ENCODE assay signal across 21 cellular contexts in genomic region chr4:142386450-142386849, GRCh38.
DNase-seq lines count a peak whose midpoint lies in the region; ATAC-seq, FAIRE-seq and TF ChIP-seq lines count a peak whose summit lies in the region.
"Had no signal": no experiment of that assay in that cellular context is flagged by ENCODE, and none has a peak within 500 bp of the region (broad histone marks: within the 10 kb centered on the region; RNA-seq: fewer than 3 reads in every experiment).

No MANE protein-coding gene starts in this region.

- H2BK12ac ChIP-seq in H1 (ENCODE audit: low read depth, low read length): no peak overlapping the region

- H3K36me3 ChIP-seq in H1 (ENCODE audit: control insufficient read depth in 2 of 4, insufficient read depth in 4 of 4, low read length in 3 of 4): no peaks in the 10 kb centered on the region

- TF ChIP-seq POLR2A in H1 (IDR thresholded peaks at IDR 0.05; ENCODE audit: control extremely low read depth in 1 of 2, low read depth in 2 of 2, low read length in 2 of 2): no peak

- no peak overlapping the region for H4K8ac ChIP-seq in H1 (ENCODE audit: extremely low read depth, insufficient read depth, low read length)

- no peak overlapping the region for H3K9ac ChIP-seq in H1 (replicated peaks in 1 of 4; ENCODE audit: extremely low read depth in 1 of 4, low read depth in 3 of 4, low read length in 3 of 4)

- H3K27me3 ChIP-seq in H1 (replicated peaks in 1 of 4; ENCODE audit: control insufficient read depth in 3 of 4, extremely low read depth in 1 of 4, insufficient read depth in 3 of 4, low read length in 3 of 4): no peaks in the 10 kb centered on the region

- H3K23me2 ChIP-seq in H1 (ENCODE audit: low read depth, low read length): no peaks in the 10 kb centered on the region

- no peak overlapping the region for H3K27ac ChIP-seq in H1 (ENCODE audit: low read depth, low read length)
- H3K27ac ChIP-seq: 22Rv1, C4-2B, PC-9 had no signal

- FAIRE-seq in H1 (lab: Jason Lieb, UNC): no peak

- H3K18ac ChIP-seq in H1 (ENCODE audit: extremely low read depth, low read length): no peak overlapping the region

- no peak overlapping the region for H3K14ac ChIP-seq in H1 (ENCODE audit: insufficient read length)

- H3K27me3 Mint-ChIP-seq in activated CD4-positive, alpha-beta T cell treated with anti-CD3 and anti-CD28 coated beads for 36 hours: no peaks in the 10 kb centered on the region
- no peaks in the 10 kb centered on the region for H3K27me3 Mint-ChIP-seq in stimulated activated naive CD8-positive, alpha-beta T cell treated with anti-CD3 and anti-CD28 coated beads, Interleukin-15, Interleukin-2, amounts not matched to agents 100 ng/mL and 50 ng/mL, for 24 hours
- H3K27me3 Mint-ChIP-seq in stimulated activated naive CD8-positive, alpha-beta T cell treated with anti-CD3 and anti-CD28 coated beads, Interleukin-15, amount 100 ng/mL, for 72 hours: no peaks in the 10 kb centered on the region

- H3K27ac Mint-ChIP-seq in activated CD4-positive, alpha-beta T cell treated with anti-CD3 and anti-CD28 coated beads for 36 hours: peak overlapping the region; percentile 73
- H3K27ac Mint-ChIP-seq in stimulated activated naive CD8-positive, alpha-beta T cell treated with anti-CD3 and anti-CD28 coated beads, Interleukin-15, Interleukin-2, amounts not matched to agents 100 ng/mL and 50 ng/mL, for 24 hours: peak overlapping the region; percentile 21
- H3K27ac Mint-ChIP-seq in stimulated activated naive CD8-positive, alpha-beta T cell treated with anti-CD3 and anti-CD28 coated beads, Interleukin-15, amount 100 ng/mL, for 72 hours: no peak overlapping the region
- H3K27ac Mint-ChIP-seq: IgD-negative memory B cell had no signal

- H3K79me2 ChIP-seq in H1 (ENCODE audit: control insufficient read depth in 1 of 2, insufficient read depth in 2 of 2, low read length in 2 of 2): no peaks in the 10 kb centered on the region

- H3K9me3 Mint-ChIP-seq in activated CD4-positive, alpha-beta T cell treated with anti-CD3 and anti-CD28 coated beads for 36 hours (ENCODE audit: low read depth): peaks cover 19% of the 10 kb centered on the region
- H3K9me3 Mint-ChIP-seq in stimulated activated naive CD8-positive, alpha-beta T cell treated with anti-CD3 and anti-CD28 coated beads, Interleukin-15, Interleukin-2, amounts not matched to agents 100 ng/mL and 50 ng/mL, for 24 hours: no peaks in the 10 kb centered on the region
- no peaks in the 10 kb centered on the region for H3K9me3 Mint-ChIP-seq in stimulated activated naive CD8-positive, alpha-beta T cell treated with anti-CD3 and anti-CD28 coated beads, Interleukin-15, amount 100 ng/mL, for 72 hours

- no peak overlapping the region for H3K23ac ChIP-seq in H1 (ENCODE audit: insufficient read length)

- TF ChIP-seq EP300 in H1 (IDR thresholded peaks at IDR 0.05; ENCODE audit: borderline replicate concordance in 1 of 2, low read depth in 2 of 2, low read length in 2 of 2): no peak

- H3K4me3 Mint-ChIP-seq in activated CD4-positive, alpha-beta T cell treated with anti-CD3 and anti-CD28 coated beads for 36 hours: peak overlapping the region; percentile 62
- H3K4me3 Mint-ChIP-seq in stimulated activated naive CD8-positive, alpha-beta T cell treated with anti-CD3 and anti-CD28 coated beads, Interleukin-15, Interleukin-2, amounts not matched to agents 100 ng/mL and 50 ng/mL, for 24 hours: no peak overlapping the region
- no peak overlapping the region for H3K4me3 Mint-ChIP-seq in stimulated activated naive CD8-positive, alpha-beta T cell treated with anti-CD3 and anti-CD28 coated beads, Interleukin-15, amount 100 ng/mL, for 72 hours
- H3K4me3 Mint-ChIP-seq: IgD-negative memory B cell had no signal

- TF ChIP-seq CTCF in H1 (IDR thresholded peaks at IDR 0.05; ENCODE audit: control extremely low read depth in 1 of 3, insufficient read depth in 1 of 3, low read depth in 1 of 3, low read length in 3 of 3): no peak

- H3K4ac ChIP-seq in H1 (replicated peaks; ENCODE audit: insufficient read length, low read depth, low read length): no peak overlapping the region

- DNase-seq in activated CD4-positive, alpha-beta T cell treated with anti-CD3 and anti-CD28 coated beads for 36 hours: no peak
- no peak for DNase-seq in activated CD4-positive, alpha-beta T cell treated with anti-CD3 and anti-CD28 coated beads for 4 hours
- DNase-seq in stimulated activated naive CD8-positive, alpha-beta T cell treated with anti-CD3 and anti-CD28 coated beads, Interleukin-15, amount 100 ng/mL, for 72 hours: no peak
- DNase-seq in H1 (ENCODE audit: low read depth in 1 of 2, low spot score in 2 of 2) (no peak), midbrain (lab: John Stamatoyannopoulos, UW) (no peak), SHP77 treated with DMSO at 0.1 percent for 48 hours (lab: John Stamatoyannopoulos, UW) (no peak)
- DNase-seq: AML-193, DMS153, GDM1, Karpas-422, NCI-H1048, NCI-H1436, NCI-H2029, NCI-H345, NCI-H526, PC-9 had no signal

- H2AK5ac ChIP-seq in H1 (ENCODE audit: low read depth, low read length): no peak overlapping the region

- H3K4me3 ChIP-seq in H1 (ENCODE audit: extremely low read depth in 1 of 4, insufficient read depth in 2 of 4, low read depth in 3 of 4, low read length in 4 of 4): no peak overlapping the region
- H3K4me3 ChIP-seq: PC-9 had no signal

- H3K4me1 Mint-ChIP-seq in activated CD4-positive, alpha-beta T cell treated with anti-CD3 and anti-CD28 coated beads for 36 hours: peaks cover 76% of the 10 kb centered on the region
- H3K4me1 Mint-ChIP-seq in stimulated activated naive CD8-positive, alpha-beta T cell treated with anti-CD3 and anti-CD28 coated beads, Interleukin-15, Interleukin-2, amounts not matched to agents 100 ng/mL and 50 ng/mL, for 24 hours (ENCODE audit: low read depth): peaks cover 75% of the 10 kb centered on the region
- H3K4me1 Mint-ChIP-seq in stimulated activated naive CD8-positive, alpha-beta T cell treated with anti-CD3 and anti-CD28 coated beads, Interleukin-15, amount 100 ng/mL, for 72 hours: peaks cover 41% of the 10 kb centered on the region
- H3K4me1 Mint-ChIP-seq: IgD-negative memory B cell had no signal

- peak; percentile 43 for ATAC-seq in activated CD4-positive, alpha-beta T cell treated with anti-CD3 and anti-CD28 coated beads for 36 hours
- ATAC-seq in stimulated activated naive CD8-positive, alpha-beta T cell treated with anti-CD3 and anti-CD28 coated beads, Interleukin-15, amount 100 ng/mL, for 72 hours: no peak
- no peak for ATAC-seq in GM19455 (IDR thresholded peaks at IDR 0.05; ENCODE audit: unreplicated experiment)

- H2BK20ac ChIP-seq in H1 (ENCODE audit: low read length): no peak overlapping the region

- peaks cover 72% of the 10 kb centered on the region for H3K36me3 Mint-ChIP-seq in activated CD4-positive, alpha-beta T cell treated with anti-CD3 and anti-CD28 coated beads for 36 hours (ENCODE audit: low read depth)
- H3K36me3 Mint-ChIP-seq in stimulated activated naive CD8-positive, alpha-beta T cell treated with anti-CD3 and anti-CD28 coated beads, Interleukin-15, Interleukin-2, amounts not matched to agents 100 ng/mL and 50 ng/mL, for 24 hours (ENCODE audit: low read depth): peaks cover 64% of the 10 kb centered on the region
- H3K36me3 Mint-ChIP-seq: IgD-negative memory B cell had no signal

- WGBS in H1 (ENCODE audit: extremely low coverage in 1 of 2, insufficient coverage in 1 of 2, insufficient read length in 1 of 2, insufficient replicate concordance in 2 of 2, low coverage in 1 of 2, low lambda C conversion rate in 2 of 2, missing lambda C conversion rate in 1 of 2), 2 experiments: 94% methylated on average over 8 of the region's 8 CpGs; no CpG with 5 or more reads in 1 of the 2 experiments

- H2BK120ac ChIP-seq in H1 (replicated peaks; ENCODE audit: low read depth, low read length): no peak overlapping the region

- H4K20me1 ChIP-seq in H1 (replicated peaks in 1 of 2; ENCODE audit: control insufficient read depth in 1 of 2, insufficient read depth in 2 of 2, low read length in 2 of 2): no peaks in the 10 kb centered on the region

- POLR2A ChIA-PET in activated CD4-positive, alpha-beta T cell treated with anti-CD3 and anti-CD28 coated beads for 36 hours (lab: Charles Lee): no interaction called here
- POLR2A ChIA-PET in H1 (lab: Charles Lee; ENCODE audit: partially characterized antibody): no interaction called here

- H4K91ac ChIP-seq in H1 (replicated peaks; ENCODE audit: insufficient read length, low read length): no peak overlapping the region

- intact Hi-C loops in activated CD4-positive, alpha-beta T cell treated with anti-CD3 and anti-CD28 coated beads for 36 hours (cut with DNase I, micrococcal nuclease): no loop called here

- no peak overlapping the region for H3K4me2 ChIP-seq in H1 (ENCODE audit: insufficient read depth in 1 of 2, low read depth in 2 of 2, low read length in 2 of 2)
- H3K4me2 ChIP-seq: PC-9 had no signal

- H2AFZ ChIP-seq in H1 (ENCODE audit: low read length): 0 out of 2 replicates have a peak overlapping the region, but pooled peaks have one; percentile 76
- H2AFZ ChIP-seq: PC-9 had no signal

- H2BK5ac ChIP-seq in H1 (ENCODE audit: low read depth, low read length): no peak overlapping the region

- H3K4me1 ChIP-seq in H1 (replicated peaks in 1 of 4; ENCODE audit: control insufficient read depth in 3 of 4, insufficient read depth in 4 of 4, low read length in 3 of 4): no peaks in the 10 kb centered on the region

- H4K5ac ChIP-seq in H1 (ENCODE audit: insufficient read length, low read depth, low read length): no peak overlapping the region

- no peaks in the 10 kb centered on the region for H3K9me3 ChIP-seq in H1 (ENCODE audit: insufficient read depth in 2 of 2, low read depth in 1 of 2, low read length in 1 of 2)

- CTCF ChIA-PET in activated CD4-positive, alpha-beta T cell treated with anti-CD3 and anti-CD28 coated beads for 36 hours (lab: Charles Lee): interaction anchor here (0.6 to 1.7 kb wide), 5 partner anchors 13 to 177 kb away, joined by 3 to 6 read pairs (median 3); no protein-coding TSS in a partner anchor
- CTCF ChIA-PET in H1 (lab: Charles Lee; ENCODE audit: partially characterized antibody): no interaction called here

- no peak overlapping the region for H2BK15ac ChIP-seq in H1 (ENCODE audit: low read length)

- no peak overlapping the region for H3K56ac ChIP-seq in H1 (replicated peaks; ENCODE audit: insufficient read length, low read depth, low read length)

- no peaks in the 10 kb centered on the region for H3K79me1 ChIP-seq in H1 (ENCODE audit: low read depth, low read length)

- no peak for TF ChIP-seq RAD21 in H1 (IDR thresholded peaks at IDR 0.05 in 1 of 2, conservative IDR thresholded peaks at IDR 0.05 in 1 of 2; ENCODE audit: low read depth in 2 of 2, low read length in 2 of 2)

TF ChIP-seq in H1, 55 proteins besides CTCF, POLR2A, EP300 and RAD21 (continues in another document):
- no peak for TF ChIP-seq RXRA (IDR thresholded peaks at IDR 0.05; ENCODE audit: insufficient read depth, low read depth, low read length)
- TF ChIP-seq TAF7 (optimal IDR thresholded peaks at IDR 0.05; ENCODE audit: borderline replicate concordance, low read depth, low read length): no peak
- no peak for TF ChIP-seq GTF2F1 (IDR thresholded peaks at IDR 0.05; ENCODE audit: borderline replicate concordance, low read depth, low read length)
- TF ChIP-seq RFX5 (IDR thresholded peaks at IDR 0.05; ENCODE audit: borderline replicate concordance, low read depth, low read length): no peak
- TF ChIP-seq CHD2 (IDR thresholded peaks at IDR 0.05; ENCODE audit: low read length): no peak
- TF ChIP-seq KDM4A (IDR thresholded peaks at IDR 0.05; ENCODE audit: low read depth, low read length, severe bottlenecking): no peak

Comparison
In these comparisons a context has a peak if more than half of its experiments do, and no peak if none do; other contexts are left out.
1. H3K27ac Mint-ChIP-seq: peak in activated CD4-positive, alpha-beta T cell treated with anti-CD3 and anti-CD28 coated beads for 36 hours (single experiment) and stimulated activated naive CD8-positive, alpha-beta T cell treated with anti-CD3 and anti-CD28 coated beads, Interleukin-15, Interleukin-2, amounts not matched to agents 100 ng/mL and 50 ng/mL, for 24 hours (single experiment); none in stimulated activated naive CD8-positive, alpha-beta T cell treated with anti-CD3 and anti-CD28 coated beads, Interleukin-15, amount 100 ng/mL, for 72 hours (0 of 2).